8 cellular contexts compared by ENCODE assay signal in genomic region chr3:39383913-39384664, GRCh38.
DNase-seq lines count a peak whose midpoint lies in the region; ATAC-seq and TF ChIP-seq lines count a peak whose summit lies in the region.

No MANE protein-coding gene starts in this region.

- H3K9ac ChIP-seq in SU-DHL-6 (ENCODE audit: low read length) = peak overlapping the region; percentile 92

- H3K27ac ChIP-seq in SU-DHL-6 (ENCODE audit: low read depth, low read length) = peak overlapping the region; percentile 80

- DNase-seq in brain pericyte (ENCODE audit: low read depth, low spot score) (peak; percentile 72), iPS-NIHi7 (ENCODE audit: extremely low spot score) (peak; percentile 100), GDM1 (lab: John Stamatoyannopoulos, UW) (no peak), kidney glomerular epithelial cell (lab: John Stamatoyannopoulos, UW) (no peak)
- peak; percentile 95 for DNase-seq in stimulated activated CD4-positive, alpha-beta T cell treated with anti-CD3 and anti-CD28 coated beads, Interleukin-12 subunit alpha, Interleukin-12 subunit beta, amount 100 ng/mL, for 4 hours

- peaks cover 16% of the 10 kb centered on the region for H4K20me1 ChIP-seq in SU-DHL-6 (ENCODE audit: low read depth, low read length)

- H2AFZ ChIP-seq in SU-DHL-6 (ENCODE audit: low read depth, low read length, severe bottlenecking) = peak overlapping the region; percentile 88

- no peaks in the 10 kb centered on the region for H3K27me3 ChIP-seq in SU-DHL-6 (ENCODE audit: low read length)

- H3K4me3 ChIP-seq in SU-DHL-6 (ENCODE audit: insufficient read depth, low read length, poor library complexity, severe bottlenecking) = peak overlapping the region; percentile 79

- H3K9me3 ChIP-seq in SU-DHL-6 (ENCODE audit: insufficient read depth, low read length) = no peaks in the 10 kb centered on the region

- ATAC-seq in GM18517 (IDR thresholded peaks at IDR 0.05; ENCODE audit: unreplicated experiment) = peak; percentile 57
- ATAC-seq in HG02981 (IDR thresholded peaks at IDR 0.05; ENCODE audit: unreplicated experiment) = peak; percentile 74

- no peak for TF ChIP-seq CTCF in SU-DHL-6 (IDR thresholded peaks at IDR 0.05; ENCODE audit: insufficient read depth, low read length, poor library complexity, severe bottlenecking)

- H3K4me2 ChIP-seq in SU-DHL-6 (ENCODE audit: low read depth, low read length, poor library complexity, severe bottlenecking) = peak overlapping the region; percentile 98

- H3K9me2 ChIP-seq in SU-DHL-6 (replicated peaks; ENCODE audit: insufficient read depth, low read length) = no peaks in the 10 kb centered on the region

- peaks cover 57% of the 10 kb centered on the region for H3K79me2 ChIP-seq in SU-DHL-6 (ENCODE audit: insufficient read depth, low read length)

- H3F3A ChIP-seq in SU-DHL-6 (ENCODE audit: insufficient read depth) = no peaks in the 10 kb centered on the region

- no peaks in the 10 kb centered on the region for H3K36me3 ChIP-seq in SU-DHL-6 (ENCODE audit: low read length)

Comparison
In these comparisons a context has a peak if more than half of its experiments do, and no peak if none do; other contexts are left out.
1. DNase-seq: peak in brain pericyte (single experiment), iPS-NIHi7 (single experiment) and stimulated activated CD4-positive, alpha-beta T cell treated with anti-CD3 and anti-CD28 coated beads, Interleukin-12 subunit alpha, Interleukin-12 subunit beta, amount 100 ng/mL, for 4 hours (single experiment); none in GDM1 (single experiment) and kidney glomerular epithelial cell (single experiment).